Comparison of ENCODE assay signal across 14 cellular contexts in the genomic region with DNA sequence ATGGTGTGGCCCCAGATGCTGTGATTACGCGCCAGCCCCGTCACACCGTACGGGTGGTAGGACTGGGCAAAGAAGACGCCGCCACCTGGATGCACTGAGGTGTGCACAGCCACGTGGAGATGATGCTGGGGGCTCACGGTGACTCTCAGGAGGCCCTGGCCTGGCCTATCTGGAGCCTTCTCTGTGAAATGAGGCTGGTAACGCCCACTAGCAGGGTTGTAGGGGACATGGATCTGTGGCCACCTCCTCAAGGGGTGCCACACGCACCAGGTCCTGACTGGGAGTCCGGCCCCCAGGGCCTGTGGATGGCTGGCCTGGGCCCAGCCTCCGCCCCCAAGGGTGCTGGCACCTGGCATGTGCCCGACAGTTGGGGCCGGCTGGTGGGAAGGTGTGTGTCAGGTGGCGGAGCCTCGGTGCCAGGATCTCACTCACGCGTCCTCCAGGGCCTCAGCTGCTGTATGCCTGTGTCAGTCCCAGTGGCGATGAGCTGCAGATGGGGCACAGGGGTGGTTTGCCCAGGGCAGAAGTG. TPM values are rescaled to one million over a fixed set of nuclear protein-coding genes. Genes with fewer than 3 reads are reported as not detected.
A peak's percentile ranks its signal among the peaks of the same experiment; 100 is the strongest.
DNase-seq lines count a peak whose midpoint lies in the region; ATAC-seq and TF ChIP-seq lines count a peak whose summit lies in the region.
"Had no signal": no experiment of that assay in that cellular context is flagged by ENCODE, and none has a peak within 500 bp of the region (broad histone marks: within the 10 kb centered on the region; RNA-seq: fewer than 3 reads in every experiment).

No MANE protein-coding gene starts in this region.

- H3K27me3 Mint-ChIP-seq in naive B cell: no peaks in the 10 kb centered on the region

- DNase-seq in GM10248 (ENCODE audit: extremely low spot score) (no peak), RPMI8226 (peak; percentile 55), naive B cell (peak; percentile 83), NCI-H1048 (lab: John Stamatoyannopoulos, UW) (no peak), DMS153 treated with DMSO at 0.1 percent for 48 hours (lab: John Stamatoyannopoulos, UW; ENCODE audit: unreplicated experiment) (no peak), Ammon's horn (ENCODE audit: low spot score) (no peak)
- DNase-seq: activated CD4-positive, alpha-beta T cell treated with anti-CD3 and anti-CD28 coated beads, Interleukin-2, amount 50 U/mL, for 4 hours; activated naive CD4-positive, alpha-beta T cell treated with Interleukin-2 at 50 U/mL for 16 hours; Caco-2; islet precursor cell had no signal

- TF ChIP-seq CTCF in GM10248 (IDR thresholded peaks at IDR 0.05; ENCODE audit: control extremely low read depth, extremely low read depth, low read depth, missing control alignments): peak; percentile 11

- H3K4me3 Mint-ChIP-seq in naive B cell: peak overlapping the region; percentile 47 to 83 (median 68)
- H3K4me3 Mint-ChIP-seq: nephron; T-helper 1 cell treated with Interleukin-12 subunit alpha and Interleukin-12 subunit beta and Interleukin-4 antibody, amounts not matched to agents 30 μg/mL and 1 μg/mL, for 36 hours had no signal

- CTCF ChIA-PET in GM10248 (lab: Yijun Ruan, JAX): interaction anchor here (1.2 to 4.4 kb wide), 2 partner anchors 13 to 163 kb away, joined by 4 to 25 read pairs; no protein-coding TSS in a partner anchor

- H3K27ac Mint-ChIP-seq in naive B cell: peak overlapping the region; percentile 87 to 97 (median 95)
- H3K27ac Mint-ChIP-seq: T-helper 1 cell treated with Interleukin-12 subunit alpha and Interleukin-12 subunit beta and Interleukin-4 antibody, amounts not matched to agents 30 μg/mL and 1 μg/mL, for 36 hours had no signal

- POLR2A ChIA-PET in GM10248 (lab: Yijun Ruan, JAX): no interaction called here

- H3K4me1 Mint-ChIP-seq in naive B cell: peaks cover 56 to 93% (median 88%) of the 10 kb centered on the region in 3 donors

- H3K9me3 Mint-ChIP-seq in naive B cell: peaks cover 0 to 2% (median 0%) of the 10 kb centered on the region in 7 donors
- H3K9me3 Mint-ChIP-seq: nephron; T-helper 1 cell treated with Interleukin-12 subunit alpha and Interleukin-12 subunit beta and Interleukin-4 antibody, amounts not matched to agents 30 μg/mL and 1 μg/mL, for 36 hours had no signal

- no peaks in the 10 kb centered on the region for H3K36me3 Mint-ChIP-seq in naive B cell

- peak; percentile 16 for ATAC-seq in HG02759 (IDR thresholded peaks at IDR 0.05; ENCODE audit: unreplicated experiment)
- ATAC-seq in naive B cell (ENCODE audit: low read depth in 2 of 2): peak; percentile 75 to 78
- no peak for ATAC-seq in GM19395 (IDR thresholded peaks at IDR 0.05; ENCODE audit: unreplicated experiment)

RNA-seq across cellular contexts. Expression of gene NEK6, which starts 32.4 kb away (rescaled TPM):
- 10 to 100 TPM in 2 of 6 donors, 1 to 10 TPM in 4; 4.5 to 15.2 (median 8.0) TPM for polyA plus RNA-seq in naive B cell (ENCODE audit: low read depth in 6 of 6)

Comparison
In these comparisons a context has a peak if more than half of its experiments do, and no peak if none do; other contexts are left out.
1. DNase-seq: peak in RPMI8226 (single experiment) and naive B cell (single experiment); none in GM10248 (single experiment), NCI-H1048 (single experiment), DMS153 treated with DMSO at 0.1 percent for 48 hours (single experiment) and Ammon's horn (single experiment).